In the genomic region with DNA sequence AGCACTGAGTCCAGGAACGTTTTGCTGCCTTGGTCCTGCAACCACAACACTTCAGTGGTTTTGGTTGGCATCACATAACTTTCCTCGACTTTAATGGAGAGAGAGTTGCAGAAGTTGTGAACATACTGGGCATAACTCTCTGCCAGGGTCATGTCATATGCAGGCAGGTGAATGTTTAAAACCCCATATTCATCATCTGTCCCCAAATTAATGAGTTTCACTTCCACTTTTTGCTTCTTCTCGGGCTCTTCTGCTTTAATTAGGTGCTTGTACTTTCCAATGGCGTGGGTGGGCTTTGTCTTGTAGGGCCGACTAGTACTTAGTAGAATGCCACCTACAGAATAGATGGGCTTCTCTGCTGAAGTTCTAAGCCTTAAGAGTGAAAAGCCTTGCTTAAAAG, we compare ENCODE assay signal across 1 cellular context.
TF ChIP-seq lines count a peak whose summit lies in the region.

No MANE protein-coding gene starts in this region.

TF ChIP-seq in GM12878, 131 proteins besides CTCF, POLR2A, EP300 and RAD21 (continued from another document and continues in another):
- TF ChIP-seq, protein P1, sequence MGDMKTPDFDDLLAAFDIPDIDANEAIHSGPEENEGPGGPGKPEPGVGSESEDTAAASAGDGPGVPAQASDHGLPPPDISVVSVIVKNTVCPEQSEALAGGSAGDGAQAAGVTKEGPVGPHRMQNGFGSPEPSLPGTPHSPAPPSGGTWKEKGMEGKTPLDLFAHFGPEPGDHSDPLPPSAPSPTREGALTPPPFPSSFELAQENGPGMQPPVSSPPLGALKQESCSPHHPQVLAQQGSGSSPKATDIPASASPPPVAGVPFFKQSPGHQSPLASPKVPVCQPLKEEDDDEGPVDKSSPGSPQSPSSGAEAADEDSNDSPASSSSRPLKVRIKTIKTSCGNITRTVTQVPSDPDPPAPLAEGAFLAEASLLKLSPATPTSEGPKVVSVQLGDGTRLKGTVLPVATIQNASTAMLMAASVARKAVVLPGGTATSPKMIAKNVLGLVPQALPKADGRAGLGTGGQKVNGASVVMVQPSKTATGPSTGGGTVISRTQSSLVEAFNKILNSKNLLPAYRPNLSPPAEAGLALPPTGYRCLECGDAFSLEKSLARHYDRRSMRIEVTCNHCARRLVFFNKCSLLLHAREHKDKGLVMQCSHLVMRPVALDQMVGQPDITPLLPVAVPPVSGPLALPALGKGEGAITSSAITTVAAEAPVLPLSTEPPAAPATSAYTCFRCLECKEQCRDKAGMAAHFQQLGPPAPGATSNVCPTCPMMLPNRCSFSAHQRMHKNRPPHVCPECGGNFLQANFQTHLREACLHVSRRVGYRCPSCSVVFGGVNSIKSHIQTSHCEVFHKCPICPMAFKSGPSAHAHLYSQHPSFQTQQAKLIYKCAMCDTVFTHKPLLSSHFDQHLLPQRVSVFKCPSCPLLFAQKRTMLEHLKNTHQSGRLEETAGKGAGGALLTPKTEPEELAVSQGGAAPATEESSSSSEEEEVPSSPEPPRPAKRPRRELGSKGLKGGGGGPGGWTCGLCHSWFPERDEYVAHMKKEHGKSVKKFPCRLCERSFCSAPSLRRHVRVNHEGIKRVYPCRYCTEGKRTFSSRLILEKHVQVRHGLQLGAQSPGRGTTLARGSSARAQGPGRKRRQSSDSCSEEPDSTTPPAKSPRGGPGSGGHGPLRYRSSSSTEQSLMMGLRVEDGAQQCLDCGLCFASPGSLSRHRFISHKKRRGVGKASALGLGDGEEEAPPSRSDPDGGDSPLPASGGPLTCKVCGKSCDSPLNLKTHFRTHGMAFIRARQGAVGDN (IDR thresholded peaks at IDR 0.05) = 0 out of 2 replicates have a peak, but pooled peaks have one; percentile 32
- TF ChIP-seq RB1 (IDR thresholded peaks at IDR 0.05; ENCODE audit: borderline replicate concordance) (no peak; the same call in 1 of the 2 replicates), SRF (IDR thresholded peaks at IDR 0.05; ENCODE audit: low read depth in 2 of 2, low read length in 2 of 2) (no peak), CBX5 (IDR thresholded peaks at IDR 0.05; ENCODE audit: low read depth) (peak; percentile 82), MEF2A (IDR thresholded peaks at IDR 0.05; ENCODE audit: insufficient read depth, low read depth, low read length) (peak; percentile 73; the same call in 1 of the 2 replicates), PML (IDR thresholded peaks at IDR 0.05; ENCODE audit: low read length) (peak; percentile 60; the same call in 1 of the 2 replicates), IKZF2 (IDR thresholded peaks at IDR 0.05) (peak; percentile 96 to 98), SMC3 (IDR thresholded peaks at IDR 0.05; ENCODE audit: borderline replicate concordance, low read length) (no peak), YY1 (IDR thresholded peaks at IDR 0.05; ENCODE audit: low read depth, low read length) (no peak), ETV6 (conservative IDR thresholded peaks at IDR 0.05 in 1 of 2, IDR thresholded peaks at IDR 0.05 in 1 of 2; ENCODE audit: borderline replicate concordance in 1 of 2, low read depth in 1 of 2) (no peak), BACH1 (IDR thresholded peaks at IDR 0.05; ENCODE audit: borderline replicate concordance) (peak; percentile 98), TARDBP (IDR thresholded peaks at IDR 0.05; ENCODE audit: borderline replicate concordance) (no peak), BHLHE40 (IDR thresholded peaks at IDR 0.05; ENCODE audit: borderline replicate concordance in 1 of 2, low read depth in 2 of 2, low read length in 1 of 2) (peak; percentile 67 to 78; a peak in 3 of 4 replicates), TBL1XR1 (IDR thresholded peaks at IDR 0.05; ENCODE audit: low read depth, low read length) (peak; percentile 54; the same call in 1 of the 2 replicates), HDAC2 (IDR thresholded peaks at IDR 0.05) (no peak), NR2C2 (IDR thresholded peaks at IDR 0.05; ENCODE audit: borderline replicate concordance, control insufficient read depth, insufficient read length, low read depth) (no peak), PAX5 (IDR thresholded peaks at IDR 0.05; ENCODE audit: borderline replicate concordance, low read depth, low read length) (peak; percentile 76; the same call in 1 of the 2 replicates), STAT1 (conservative IDR thresholded peaks at IDR 0.05) (no peak), RELA (IDR thresholded peaks at IDR 0.05; ENCODE audit: borderline replicate concordance, partially characterized antibody) (peak; percentile 12), SIX5 (IDR thresholded peaks at IDR 0.05; ENCODE audit: low read depth, low read length, severe bottlenecking) (no peak), KDM1A (IDR thresholded peaks at IDR 0.05; ENCODE audit: borderline replicate concordance) (no peak), IRF4 (IDR thresholded peaks at IDR 0.05; ENCODE audit: low read depth, low read length) (peak; percentile 89), ZNF207 (IDR thresholded peaks at IDR 0.05; ENCODE audit: borderline replicate concordance) (no peak; the same call in 1 of the 2 replicates), CHD4 (IDR thresholded peaks at IDR 0.05) (no peak), TAF1 (IDR thresholded peaks at IDR 0.05; ENCODE audit: borderline replicate concordance, low read depth, low read length) (no peak)
- TF ChIP-seq, protein P2, sequence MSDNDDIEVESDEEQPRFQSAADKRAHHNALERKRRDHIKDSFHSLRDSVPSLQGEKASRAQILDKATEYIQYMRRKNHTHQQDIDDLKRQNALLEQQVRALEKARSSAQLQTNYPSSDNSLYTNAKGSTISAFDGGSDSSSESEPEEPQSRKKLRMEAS (IDR thresholded peaks at IDR 0.05; ENCODE audit: low read depth, low read length) = no peak
- TF ChIP-seq, protein P3, sequence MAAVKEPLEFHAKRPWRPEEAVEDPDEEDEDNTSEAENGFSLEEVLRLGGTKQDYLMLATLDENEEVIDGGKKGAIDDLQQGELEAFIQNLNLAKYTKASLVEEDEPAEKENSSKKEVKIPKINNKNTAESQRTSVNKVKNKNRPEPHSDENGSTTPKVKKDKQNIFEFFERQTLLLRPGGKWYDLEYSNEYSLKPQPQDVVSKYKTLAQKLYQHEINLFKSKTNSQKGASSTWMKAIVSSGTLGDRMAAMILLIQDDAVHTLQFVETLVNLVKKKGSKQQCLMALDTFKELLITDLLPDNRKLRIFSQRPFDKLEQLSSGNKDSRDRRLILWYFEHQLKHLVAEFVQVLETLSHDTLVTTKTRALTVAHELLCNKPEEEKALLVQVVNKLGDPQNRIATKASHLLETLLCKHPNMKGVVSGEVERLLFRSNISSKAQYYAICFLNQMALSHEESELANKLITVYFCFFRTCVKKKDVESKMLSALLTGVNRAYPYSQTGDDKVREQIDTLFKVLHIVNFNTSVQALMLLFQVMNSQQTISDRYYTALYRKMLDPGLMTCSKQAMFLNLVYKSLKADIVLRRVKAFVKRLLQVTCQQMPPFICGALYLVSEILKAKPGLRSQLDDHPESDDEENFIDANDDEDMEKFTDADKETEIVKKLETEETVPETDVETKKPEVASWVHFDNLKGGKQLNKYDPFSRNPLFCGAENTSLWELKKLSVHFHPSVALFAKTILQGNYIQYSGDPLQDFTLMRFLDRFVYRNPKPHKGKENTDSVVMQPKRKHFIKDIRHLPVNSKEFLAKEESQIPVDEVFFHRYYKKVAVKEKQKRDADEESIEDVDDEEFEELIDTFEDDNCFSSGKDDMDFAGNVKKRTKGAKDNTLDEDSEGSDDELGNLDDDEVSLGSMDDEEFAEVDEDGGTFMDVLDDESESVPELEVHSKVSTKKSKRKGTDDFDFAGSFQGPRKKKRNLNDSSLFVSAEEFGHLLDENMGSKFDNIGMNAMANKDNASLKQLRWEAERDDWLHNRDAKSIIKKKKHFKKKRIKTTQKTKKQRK (IDR thresholded peaks at IDR 0.05; ENCODE audit: low read depth, low read length) = no peak
- TF ChIP-seq, protein P4, sequence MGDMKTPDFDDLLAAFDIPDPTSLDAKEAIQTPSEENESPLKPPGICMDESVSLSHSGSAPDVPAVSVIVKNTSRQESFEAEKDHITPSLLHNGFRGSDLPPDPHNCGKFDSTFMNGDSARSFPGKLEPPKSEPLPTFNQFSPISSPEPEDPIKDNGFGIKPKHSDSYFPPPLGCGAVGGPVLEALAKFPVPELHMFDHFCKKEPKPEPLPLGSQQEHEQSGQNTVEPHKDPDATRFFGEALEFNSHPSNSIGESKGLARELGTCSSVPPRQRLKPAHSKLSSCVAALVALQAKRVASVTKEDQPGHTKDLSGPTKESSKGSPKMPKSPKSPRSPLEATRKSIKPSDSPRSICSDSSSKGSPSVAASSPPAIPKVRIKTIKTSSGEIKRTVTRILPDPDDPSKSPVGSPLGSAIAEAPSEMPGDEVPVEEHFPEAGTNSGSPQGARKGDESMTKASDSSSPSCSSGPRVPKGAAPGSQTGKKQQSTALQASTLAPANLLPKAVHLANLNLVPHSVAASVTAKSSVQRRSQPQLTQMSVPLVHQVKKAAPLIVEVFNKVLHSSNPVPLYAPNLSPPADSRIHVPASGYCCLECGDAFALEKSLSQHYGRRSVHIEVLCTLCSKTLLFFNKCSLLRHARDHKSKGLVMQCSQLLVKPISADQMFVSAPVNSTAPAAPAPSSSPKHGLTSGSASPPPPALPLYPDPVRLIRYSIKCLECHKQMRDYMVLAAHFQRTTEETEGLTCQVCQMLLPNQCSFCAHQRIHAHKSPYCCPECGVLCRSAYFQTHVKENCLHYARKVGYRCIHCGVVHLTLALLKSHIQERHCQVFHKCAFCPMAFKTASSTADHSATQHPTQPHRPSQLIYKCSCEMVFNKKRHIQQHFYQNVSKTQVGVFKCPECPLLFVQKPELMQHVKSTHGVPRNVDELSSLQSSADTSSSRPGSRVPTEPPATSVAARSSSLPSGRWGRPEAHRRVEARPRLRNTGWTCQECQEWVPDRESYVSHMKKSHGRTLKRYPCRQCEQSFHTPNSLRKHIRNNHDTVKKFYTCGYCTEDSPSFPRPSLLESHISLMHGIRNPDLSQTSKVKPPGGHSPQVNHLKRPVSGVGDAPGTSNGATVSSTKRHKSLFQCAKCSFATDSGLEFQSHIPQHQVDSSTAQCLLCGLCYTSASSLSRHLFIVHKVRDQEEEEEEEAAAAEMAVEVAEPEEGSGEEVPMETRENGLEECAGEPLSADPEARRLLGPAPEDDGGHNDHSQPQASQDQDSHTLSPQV (IDR thresholded peaks at IDR 0.05) = no peak
- TF ChIP-seq, protein P5, sequence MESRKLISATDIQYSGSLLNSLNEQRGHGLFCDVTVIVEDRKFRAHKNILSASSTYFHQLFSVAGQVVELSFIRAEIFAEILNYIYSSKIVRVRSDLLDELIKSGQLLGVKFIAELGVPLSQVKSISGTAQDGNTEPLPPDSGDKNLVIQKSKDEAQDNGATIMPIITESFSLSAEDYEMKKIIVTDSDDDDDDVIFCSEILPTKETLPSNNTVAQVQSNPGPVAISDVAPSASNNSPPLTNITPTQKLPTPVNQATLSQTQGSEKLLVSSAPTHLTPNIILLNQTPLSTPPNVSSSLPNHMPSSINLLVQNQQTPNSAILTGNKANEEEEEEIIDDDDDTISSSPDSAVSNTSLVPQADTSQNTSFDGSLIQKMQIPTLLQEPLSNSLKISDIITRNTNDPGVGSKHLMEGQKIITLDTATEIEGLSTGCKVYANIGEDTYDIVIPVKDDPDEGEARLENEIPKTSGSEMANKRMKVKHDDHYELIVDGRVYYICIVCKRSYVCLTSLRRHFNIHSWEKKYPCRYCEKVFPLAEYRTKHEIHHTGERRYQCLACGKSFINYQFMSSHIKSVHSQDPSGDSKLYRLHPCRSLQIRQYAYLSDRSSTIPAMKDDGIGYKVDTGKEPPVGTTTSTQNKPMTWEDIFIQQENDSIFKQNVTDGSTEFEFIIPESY (IDR thresholded peaks at IDR 0.05) = 0 out of 2 replicates have a peak, but pooled peaks have one; percentile 40
- TF ChIP-seq, protein P6, sequence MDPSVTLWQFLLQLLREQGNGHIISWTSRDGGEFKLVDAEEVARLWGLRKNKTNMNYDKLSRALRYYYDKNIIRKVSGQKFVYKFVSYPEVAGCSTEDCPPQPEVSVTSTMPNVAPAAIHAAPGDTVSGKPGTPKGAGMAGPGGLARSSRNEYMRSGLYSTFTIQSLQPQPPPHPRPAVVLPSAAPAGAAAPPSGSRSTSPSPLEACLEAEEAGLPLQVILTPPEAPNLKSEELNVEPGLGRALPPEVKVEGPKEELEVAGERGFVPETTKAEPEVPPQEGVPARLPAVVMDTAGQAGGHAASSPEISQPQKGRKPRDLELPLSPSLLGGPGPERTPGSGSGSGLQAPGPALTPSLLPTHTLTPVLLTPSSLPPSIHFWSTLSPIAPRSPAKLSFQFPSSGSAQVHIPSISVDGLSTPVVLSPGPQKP (IDR thresholded peaks at IDR 0.05; ENCODE audit: low read depth, low read length) = no peak
- TF ChIP-seq, protein P7, sequence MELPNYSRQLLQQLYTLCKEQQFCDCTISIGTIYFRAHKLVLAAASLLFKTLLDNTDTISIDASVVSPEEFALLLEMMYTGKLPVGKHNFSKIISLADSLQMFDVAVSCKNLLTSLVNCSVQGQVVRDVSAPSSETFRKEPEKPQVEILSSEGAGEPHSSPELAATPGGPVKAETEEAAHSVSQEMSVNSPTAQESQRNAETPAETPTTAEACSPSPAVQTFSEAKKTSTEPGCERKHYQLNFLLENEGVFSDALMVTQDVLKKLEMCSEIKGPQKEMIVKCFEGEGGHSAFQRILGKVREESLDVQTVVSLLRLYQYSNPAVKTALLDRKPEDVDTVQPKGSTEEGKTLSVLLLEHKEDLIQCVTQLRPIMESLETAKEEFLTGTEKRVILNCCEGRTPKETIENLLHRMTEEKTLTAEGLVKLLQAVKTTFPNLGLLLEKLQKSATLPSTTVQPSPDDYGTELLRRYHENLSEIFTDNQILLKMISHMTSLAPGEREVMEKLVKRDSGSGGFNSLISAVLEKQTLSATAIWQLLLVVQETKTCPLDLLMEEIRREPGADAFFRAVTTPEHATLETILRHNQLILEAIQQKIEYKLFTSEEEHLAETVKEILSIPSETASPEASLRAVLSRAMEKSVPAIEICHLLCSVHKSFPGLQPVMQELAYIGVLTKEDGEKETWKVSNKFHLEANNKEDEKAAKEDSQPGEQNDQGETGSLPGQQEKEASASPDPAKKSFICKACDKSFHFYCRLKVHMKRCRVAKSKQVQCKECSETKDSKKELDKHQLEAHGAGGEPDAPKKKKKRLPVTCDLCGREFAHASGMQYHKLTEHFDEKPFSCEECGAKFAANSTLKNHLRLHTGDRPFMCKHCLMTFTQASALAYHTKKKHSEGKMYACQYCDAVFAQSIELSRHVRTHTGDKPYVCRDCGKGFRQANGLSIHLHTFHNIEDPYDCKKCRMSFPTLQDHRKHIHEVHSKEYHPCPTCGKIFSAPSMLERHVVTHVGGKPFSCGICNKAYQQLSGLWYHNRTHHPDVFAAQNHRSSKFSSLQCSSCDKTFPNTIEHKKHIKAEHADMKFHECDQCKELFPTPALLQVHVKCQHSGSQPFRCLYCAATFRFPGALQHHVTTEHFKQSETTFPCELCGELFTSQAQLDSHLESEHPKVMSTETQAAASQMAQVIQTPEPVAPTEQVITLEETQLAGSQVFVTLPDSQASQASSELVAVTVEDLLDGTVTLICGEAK (IDR thresholded peaks at IDR 0.05; ENCODE audit: borderline replicate concordance) = no peak
- TF ChIP-seq, protein P8, sequence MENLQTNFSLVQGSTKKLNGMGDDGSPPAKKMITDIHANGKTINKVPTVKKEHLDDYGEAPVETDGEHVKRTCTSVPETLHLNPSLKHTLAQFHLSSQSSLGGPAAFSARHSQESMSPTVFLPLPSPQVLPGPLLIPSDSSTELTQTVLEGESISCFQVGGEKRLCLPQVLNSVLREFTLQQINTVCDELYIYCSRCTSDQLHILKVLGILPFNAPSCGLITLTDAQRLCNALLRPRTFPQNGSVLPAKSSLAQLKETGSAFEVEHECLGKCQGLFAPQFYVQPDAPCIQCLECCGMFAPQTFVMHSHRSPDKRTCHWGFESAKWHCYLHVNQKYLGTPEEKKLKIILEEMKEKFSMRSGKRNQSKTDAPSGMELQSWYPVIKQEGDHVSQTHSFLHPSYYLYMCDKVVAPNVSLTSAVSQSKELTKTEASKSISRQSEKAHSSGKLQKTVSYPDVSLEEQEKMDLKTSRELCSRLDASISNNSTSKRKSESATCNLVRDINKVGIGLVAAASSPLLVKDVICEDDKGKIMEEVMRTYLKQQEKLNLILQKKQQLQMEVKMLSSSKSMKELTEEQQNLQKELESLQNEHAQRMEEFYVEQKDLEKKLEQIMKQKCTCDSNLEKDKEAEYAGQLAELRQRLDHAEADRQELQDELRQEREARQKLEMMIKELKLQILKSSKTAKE (IDR thresholded peaks at IDR 0.05; ENCODE audit: low read depth, poor library complexity, severe bottlenecking) = peak; percentile 91
